In the genomic region with DNA sequence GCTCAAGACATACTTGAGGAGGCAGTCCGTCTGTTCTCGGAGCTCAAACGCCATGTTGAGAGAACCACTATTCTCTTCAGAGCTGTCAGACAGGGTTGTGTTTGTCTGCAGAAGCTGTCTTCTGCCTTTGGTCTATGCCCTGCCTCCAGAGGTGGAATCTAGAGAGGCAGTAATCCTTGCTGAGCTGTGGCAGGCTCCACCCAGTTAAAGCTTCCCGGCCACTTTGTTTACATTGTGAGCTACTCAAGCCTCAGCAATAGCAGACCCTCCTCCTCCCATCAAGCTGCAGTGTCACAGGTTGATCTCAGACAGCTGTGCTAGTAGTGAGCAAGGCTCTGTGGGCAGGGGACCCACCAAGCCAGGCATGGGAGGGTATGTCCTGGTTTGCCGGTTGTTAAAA, we compare ENCODE assay signal across 22 cellular contexts. TPM values are rescaled to one million over a fixed set of nuclear protein-coding genes. Genes with fewer than 3 reads are reported as not detected.
DNase-seq lines count a peak whose midpoint lies in the region; ATAC-seq and TF ChIP-seq lines count a peak whose summit lies in the region.
"Had no signal": no experiment of that assay in that cellular context is flagged by ENCODE, and none has a peak within 500 bp of the region (broad histone marks: within the 10 kb centered on the region; RNA-seq: fewer than 3 reads in every experiment).

No MANE protein-coding gene starts in this region.

- no peaks in the 10 kb centered on the region for H3K9me3 ChIP-seq in PC-9 (ENCODE audit: insufficient read depth, low read depth)

- H3K4me2 ChIP-seq in PC-9: peak overlapping the region; percentile 47

- peaks cover 2% of the 10 kb centered on the region for H3K9me3 Mint-ChIP-seq in activated T-cell treated with anti-CD3 and anti-CD28 coated beads, Interleukin-2, amount 50 U/mL, for 24 hours

- DNase-seq in NCI-H1105 treated with DMSO at 0.1 percent for 48 hours (lab: John Stamatoyannopoulos, UW): peak; percentile 29
- no peak for DNase-seq in NCI-H1105 (lab: John Stamatoyannopoulos, UW)
- peak; percentile 41 for DNase-seq in ELF-1 (ENCODE audit: low read depth, low spot score)
- DNase-seq in PC-9: peak in 1 of 2 experiments; percentile 33
- DNase-seq in kidney tubule cell (ENCODE audit: low spot score): peak; percentile 5
- DNase-seq in activated T-cell treated with anti-CD3 and anti-CD28 coated beads, Interleukin-2, amount 50 U/mL, for 24 hours: no peak
- DNase-seq in NCI-H1436 treated with DMSO at 0.1 percent for 48 hours (lab: John Stamatoyannopoulos, UW): no peak
- DNase-seq: GF-D8, KBM-7, MV-4-11, NCI-H146, NCI-H2029 treated with DMSO at 0.1 percent for 48 hours, NCI-H774 had no signal

- no peaks in the 10 kb centered on the region for H3K79me2 ChIP-seq in PC-9 (ENCODE audit: low read depth)

- no peaks in the 10 kb centered on the region for H3K36me3 Mint-ChIP-seq in activated T-cell treated with anti-CD3 and anti-CD28 coated beads, Interleukin-2, amount 50 U/mL, for 24 hours (ENCODE audit: low read depth)
- H3K36me3 Mint-ChIP-seq: CD14-positive monocyte had no signal

- BruUV-seq in PC-9 (replicated peaks; lab: Mats Ljungman, UMichigan): no TSS peak

- H3K4me3 ChIP-seq in PC-9: no peak overlapping the region
- H3K4me3 ChIP-seq: GM12878, SK-N-MC had no signal

- H3K27me3 ChIP-seq in PC-9 (ENCODE audit: insufficient read depth, low read depth): no peaks in the 10 kb centered on the region

- no peaks in the 10 kb centered on the region for H3F3A ChIP-seq in PC-9 (ENCODE audit: insufficient read depth, low read depth)

- H3K4me1 ChIP-seq in PC-9 (replicated peaks; ENCODE audit: insufficient read depth): peaks cover 5% of the 10 kb centered on the region; the same call in 1 of the 2 replicates

- no peaks in the 10 kb centered on the region for H4K20me1 ChIP-seq in PC-9 (ENCODE audit: insufficient read depth)

- H3K27ac Mint-ChIP-seq in activated T-cell treated with anti-CD3 and anti-CD28 coated beads, Interleukin-2, amount 50 U/mL, for 24 hours: no peak overlapping the region
- H3K27ac Mint-ChIP-seq: CD14-positive monocyte had no signal

- peak overlapping the region; percentile 58 for H2AFZ ChIP-seq in PC-9

- ATAC-seq in GM19328 (IDR thresholded peaks at IDR 0.05; ENCODE audit: unreplicated experiment): no peak
- ATAC-seq: GM12878, Right ventricle myocardium inferior had no signal

- POLR2A ChIA-PET in PC-9 (lab: Charles Lee; ENCODE audit: unreplicated experiment): no interaction called here

- no peak for TF ChIP-seq CTCF in PC-9 (conservative IDR thresholded peaks at IDR 0.05)

- no peak overlapping the region for H3K27ac ChIP-seq in PC-9
- H3K27ac ChIP-seq: 22Rv1, SK-N-MC had no signal

- intact Hi-C loops in PC-9 (cut with micrococcal nuclease; ENCODE audit: unreplicated experiment): no loop called here

- peaks cover 5% of the 10 kb centered on the region for H3K27me3 Mint-ChIP-seq in activated T-cell treated with anti-CD3 and anti-CD28 coated beads, Interleukin-2, amount 50 U/mL, for 24 hours

- no peaks in the 10 kb centered on the region for H3K36me3 ChIP-seq in PC-9 (ENCODE audit: low read depth)

- H3K4me3 Mint-ChIP-seq in activated T-cell treated with anti-CD3 and anti-CD28 coated beads, Interleukin-2, amount 50 U/mL, for 24 hours: no peak overlapping the region
- H3K4me3 Mint-ChIP-seq: CD14-positive monocyte had no signal

- CTCF ChIA-PET in PC-9 (lab: Charles Lee): no interaction called here

- peaks cover 5% of the 10 kb centered on the region; the same call in 1 of the 2 replicates for H3K9me2 ChIP-seq in PC-9 (ENCODE audit: insufficient read depth)

- no peaks in the 10 kb centered on the region for H3K4me1 Mint-ChIP-seq in activated T-cell treated with anti-CD3 and anti-CD28 coated beads, Interleukin-2, amount 50 U/mL, for 24 hours (ENCODE audit: low read depth)
- H3K4me1 Mint-ChIP-seq: CD14-positive monocyte had no signal

RNA-seq across cellular contexts. Expression of gene OR5AC2, which starts 8.9 kb away (rescaled TPM):
- not detected in 2 replicates for total RNA-seq in PC-9 (2021)
- total RNA-seq: Daoy, GM12878, H1, NCI-H460, Right ventricle myocardium inferior had no signal

RNA-seq across cellular contexts. Expression of gene OR5H1, which starts 34.7 kb away (rescaled TPM):
- total RNA-seq in PC-9 (2021): not detected in 2 replicates
- total RNA-seq: Daoy, GM12878, H1, NCI-H460, Right ventricle myocardium inferior had no signal

RNA-seq across cellular contexts. Expression of gene OR5H14, which starts 51.4 kb away (rescaled TPM):
- not detected in 2 replicates for total RNA-seq in PC-9 (2021)
- total RNA-seq: Daoy, GM12878, H1, NCI-H460, Right ventricle myocardium inferior had no signal

Comparison
In these comparisons a context has a peak if more than half of its experiments do, and no peak if none do; other contexts are left out.
1. DNase-seq: peak in NCI-H1105 treated with DMSO at 0.1 percent for 48 hours (single experiment), ELF-1 (single experiment) and kidney tubule cell (single experiment); none in NCI-H1105 (single experiment), activated T-cell treated with anti-CD3 and anti-CD28 coated beads, Interleukin-2, amount 50 U/mL, for 24 hours (single experiment) and NCI-H1436 treated with DMSO at 0.1 percent for 48 hours (single experiment).